In the genomic region with DNA sequence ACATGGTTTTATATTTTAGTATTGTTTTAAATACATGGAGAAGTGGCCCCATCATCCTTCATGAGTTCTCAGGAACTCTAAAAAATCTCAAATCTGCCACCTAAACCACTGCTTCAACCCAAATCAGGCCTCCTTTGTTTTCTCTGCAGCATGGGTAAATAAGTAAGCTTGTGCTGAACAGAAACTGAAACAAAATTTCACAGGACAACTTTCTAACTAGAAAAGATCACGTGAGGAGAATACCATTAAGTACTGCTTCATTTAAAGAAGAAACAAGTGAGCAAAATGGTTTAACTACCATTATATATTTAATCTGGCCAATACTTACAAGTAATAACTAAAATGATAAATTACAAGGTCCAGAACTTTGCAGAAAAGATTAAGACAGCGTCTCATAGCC, we compare ENCODE assay signal across 8 cellular contexts. TPM values are rescaled to one million over a fixed set of nuclear protein-coding genes. Genes with fewer than 3 reads are reported as not detected.
DNase-seq lines count a peak whose midpoint lies in the region; ATAC-seq and TF ChIP-seq lines count a peak whose summit lies in the region.

No MANE protein-coding gene starts in this region.

- ATAC-seq in heart left ventricle (no peak), HG02981 (IDR thresholded peaks at IDR 0.05; ENCODE audit: unreplicated experiment) (peak; percentile 49)
- peak; percentile 28 for ATAC-seq in activated CD8-positive, alpha-beta T cell treated with anti-CD3 and anti-CD28 coated beads, Interleukin-2, amount 10 ng/mL, durations not matched to agents 7 days and 5 days

- DNase-seq in heart left ventricle (no peak), cardiac septum (ENCODE audit: low spot score) (no peak), midbrain (lab: John Stamatoyannopoulos, UW) (peak; percentile 66), A673 (ENCODE audit: low spot score) (no peak), NCI-H2171 treated with DMSO at 0.1 percent for 48 hours (lab: John Stamatoyannopoulos, UW) (no peak), chondrocyte (ENCODE audit: low spot score) (no peak)
- DNase-seq in activated CD8-positive, alpha-beta T cell treated with anti-CD3 and anti-CD28 coated beads, Interleukin-2, amount 10 ng/mL, durations not matched to agents 7 days and 5 days, result peak; percentile 45

- H3K27ac Mint-ChIP-seq in activated CD8-positive, alpha-beta T cell treated with anti-CD3 and anti-CD28 coated beads, Interleukin-2, amount 10 ng/mL, durations not matched to agents 7 days and 5 days, result peak overlapping the region; percentile 77
- H3K27ac Mint-ChIP-seq in chondrocyte (ENCODE audit: unreplicated experiment), result no peak overlapping the region

- H3K4me1 ChIP-seq in heart left ventricle, result peaks cover 0 to 30% (median 2%) of the 10 kb centered on the region in 12 donors
- no peaks in the 10 kb centered on the region for H3K4me1 ChIP-seq in A673 (ENCODE audit: insufficient read depth, low read length, poor library complexity, severe bottlenecking)

- CTCF ChIA-PET in activated CD8-positive, alpha-beta T cell treated with anti-CD3 and anti-CD28 coated beads, Interleukin-2, amount 10 ng/mL, durations not matched to agents 7 days and 5 days (lab: Charles Lee), result interaction anchor here (0.6 to 5.3 kb wide), 6 partner anchors 13 to 157 kb away, joined by 3 to 50 read pairs (median 18); no protein-coding TSS in a partner anchor
- CTCF ChIA-PET in A673 (lab: Charles Lee), result no interaction called here

- peak overlapping the region; percentile 84 for H3K4me3 Mint-ChIP-seq in activated CD8-positive, alpha-beta T cell treated with anti-CD3 and anti-CD28 coated beads, Interleukin-2, amount 10 ng/mL, durations not matched to agents 7 days and 5 days
- no peak overlapping the region for H3K4me3 Mint-ChIP-seq in chondrocyte (ENCODE audit: unreplicated experiment)

- WGBS in heart left ventricle, 4 donors, result 60 to 71% (median 61%) methylated on average over 2 of the region's 2 CpGs

- H3K4me1 Mint-ChIP-seq in activated CD8-positive, alpha-beta T cell treated with anti-CD3 and anti-CD28 coated beads, Interleukin-2, amount 10 ng/mL, durations not matched to agents 7 days and 5 days (ENCODE audit: low read depth), result peaks cover 55% of the 10 kb centered on the region
- peaks cover 7% of the 10 kb centered on the region for H3K4me1 Mint-ChIP-seq in chondrocyte (ENCODE audit: low read depth)

- peaks cover 0 to 8% (median 0%) of the 10 kb centered on the region in 12 donors for H3K9me3 ChIP-seq in heart left ventricle
- H3K9me3 ChIP-seq in A673 (ENCODE audit: low read depth, low read length, poor library complexity, severe bottlenecking), result no peaks in the 10 kb centered on the region

- peaks cover 11% of the 10 kb centered on the region for H3K9me3 Mint-ChIP-seq in activated CD8-positive, alpha-beta T cell treated with anti-CD3 and anti-CD28 coated beads, Interleukin-2, amount 10 ng/mL, durations not matched to agents 7 days and 5 days (ENCODE audit: insufficient read depth)
- H3K9me3 Mint-ChIP-seq in chondrocyte (ENCODE audit: low read depth), result peaks cover 8% of the 10 kb centered on the region

- H3K36me3 ChIP-seq in heart left ventricle (no peaks in the 10 kb centered on the region), A673 (ENCODE audit: insufficient read depth, low read length, poor library complexity, severe bottlenecking) (no peaks in the 10 kb centered on the region)

- no peaks in the 10 kb centered on the region for H3K27me3 Mint-ChIP-seq in activated CD8-positive, alpha-beta T cell treated with anti-CD3 and anti-CD28 coated beads, Interleukin-2, amount 10 ng/mL, durations not matched to agents 7 days and 5 days (ENCODE audit: low read depth)
- H3K27me3 Mint-ChIP-seq in chondrocyte (ENCODE audit: low read depth), result no peaks in the 10 kb centered on the region

- intact Hi-C loops in heart left ventricle (cut with DNase I), result no loop called here
- intact Hi-C loops in cardiac septum (cut with DNase I), result no loop called here
- intact Hi-C loops in A673 (cut with micrococcal nuclease; ENCODE audit: unreplicated experiment), result no loop called here

- H3K4me3 ChIP-seq in heart left ventricle (peak overlapping the region in 9 of 12 donors; percentile 6 to 75 (median 67)), A673 (ENCODE audit: low read depth, low read length, poor library complexity, severe bottlenecking) (no peak overlapping the region)

- H3K27me3 ChIP-seq in heart left ventricle (peaks cover 0 to 11% (median 0%) of the 10 kb centered on the region in 9 donors), A673 (replicated peaks; ENCODE audit: insufficient read depth, low read depth, low read length, poor library complexity) (peaks cover 43% of the 10 kb centered on the region)

- TF ChIP-seq CTCF in heart left ventricle (IDR thresholded peaks at IDR 0.05), result no peak
- TF ChIP-seq CTCF in A673 (conservative IDR thresholded peaks at IDR 0.05; ENCODE audit: low read depth, low read length), result no peak
- no peak for TF ChIP-seq CTCF in chondrocyte (IDR thresholded peaks at IDR 0.05)

- no peak for TF ChIP-seq POLR2A in heart left ventricle (IDR thresholded peaks at IDR 0.05)

- peak overlapping the region in 5 of 12 donors; percentile 15 to 94 (median 37) for H3K27ac ChIP-seq in heart left ventricle
- H3K27ac ChIP-seq in A673 (ENCODE audit: low read depth, low read length, poor library complexity, severe bottlenecking), result no peak overlapping the region

- POLR2A ChIA-PET in activated CD8-positive, alpha-beta T cell treated with anti-CD3 and anti-CD28 coated beads, Interleukin-2, amount 10 ng/mL, durations not matched to agents 7 days and 5 days (lab: Charles Lee), result interaction anchor here (0.6 kb wide), 1 partner anchor 14 kb away, joined by 3 read pairs; no protein-coding TSS in a partner anchor
- POLR2A ChIA-PET in A673 (lab: Charles Lee; ENCODE audit: low non-redundant PET), result no interaction called here

- no TSS peak for BruUV-seq in A673 (replicated peaks; lab: Mats Ljungman, UMichigan)

- H3K36me3 Mint-ChIP-seq in activated CD8-positive, alpha-beta T cell treated with anti-CD3 and anti-CD28 coated beads, Interleukin-2, amount 10 ng/mL, durations not matched to agents 7 days and 5 days (ENCODE audit: low read depth), result peaks cover 46% of the 10 kb centered on the region
- H3K36me3 Mint-ChIP-seq in chondrocyte (ENCODE audit: low read depth), result no peaks in the 10 kb centered on the region

RNA-seq across cellular contexts. Expression of a gene that starts 2.5 kb away (rescaled TPM):
- total RNA-seq in heart left ventricle (10 to 100 TPM in 2 of 9 donors, 1 to 10 TPM in 7; 1.4 to 17.0 (median 5.8) TPM), cardiac septum (6.6 TPM), A673 (2021) (0.06 and 0.20 TPM in 2 replicates), chondrocyte (1.4 to 1.6 TPM (median 1.5 TPM) in 3 replicates)
- polyA plus RNA-seq in heart left ventricle, result under 1 TPM; 0.38 to 0.39 TPM
- total RNA-seq in activated CD8-positive, alpha-beta T cell treated with anti-CD3 and anti-CD28 coated beads, Interleukin-2, amount 10 ng/mL, durations not matched to agents 7 days and 5 days, result 10 to 100 TPM; 34.7 to 35.5 TPM

RNA-seq across cellular contexts. Expression of a gene that starts 39.6 kb away (rescaled TPM):
- under 1 TPM in 2 of 9 donors, not detected in 7; 0.14 to 0.83 TPM for total RNA-seq in heart left ventricle
- not detected for polyA plus RNA-seq in heart left ventricle
- total RNA-seq in cardiac septum, result 0.08 TPM
- total RNA-seq in activated CD8-positive, alpha-beta T cell treated with anti-CD3 and anti-CD28 coated beads, Interleukin-2, amount 10 ng/mL, durations not matched to agents 7 days and 5 days, result under 1 TPM; 0.26 TPM
- total RNA-seq in A673 (2021), result not detected in 2 replicates
- not detected in 3 replicates for total RNA-seq in chondrocyte

Comparison
In these comparisons a context has a peak if more than half of its experiments do, and no peak if none do; other contexts are left out.
1. ATAC-seq: peak in HG02981 (single experiment) and activated CD8-positive, alpha-beta T cell treated with anti-CD3 and anti-CD28 coated beads, Interleukin-2, amount 10 ng/mL, durations not matched to agents 7 days and 5 days (single experiment); none in heart left ventricle (0 of 4).
2. DNase-seq: peak in activated CD8-positive, alpha-beta T cell treated with anti-CD3 and anti-CD28 coated beads, Interleukin-2, amount 10 ng/mL, durations not matched to agents 7 days and 5 days (single experiment) and midbrain (single experiment); none in heart left ventricle (0 of 5), cardiac septum (single experiment), A673 (single experiment), NCI-H2171 treated with DMSO at 0.1 percent for 48 hours (single experiment) and chondrocyte (single experiment).